In the genomic region with DNA sequence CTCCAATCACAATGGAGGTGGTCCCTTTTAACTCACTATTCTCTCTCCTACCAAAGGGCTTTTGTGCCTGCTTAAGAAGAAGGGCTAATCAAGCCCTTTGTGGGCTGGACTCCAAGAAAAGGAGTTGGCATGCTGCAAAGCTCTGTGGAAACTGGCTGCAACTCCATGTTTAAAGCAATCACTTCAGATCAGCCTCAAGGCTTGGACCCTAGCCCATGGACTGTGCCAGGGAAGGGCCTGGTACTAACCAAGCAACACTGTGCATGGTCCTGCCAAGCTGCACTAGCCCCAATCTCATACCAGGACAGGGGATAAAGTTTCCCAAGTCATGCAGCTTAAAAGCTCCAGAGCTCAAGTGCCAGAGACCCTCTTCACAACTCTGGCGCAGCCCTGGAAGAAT, we compare ENCODE assay signal across 17 cellular contexts.
DNase-seq lines count a peak whose midpoint lies in the region; ATAC-seq, FAIRE-seq and TF ChIP-seq lines count a peak whose summit lies in the region.
"Had no signal": no experiment of that assay in that cellular context is flagged by ENCODE, and none has a peak within 500 bp of the region (broad histone marks: within the 10 kb centered on the region; RNA-seq: fewer than 3 reads in every experiment).

No MANE protein-coding gene starts in this region.

- H3K9me3 ChIP-seq in upper lobe of left lung (no peaks in the 10 kb centered on the region), trophoblast cell (ENCODE audit: insufficient read depth, low read depth, low read length) (no peaks in the 10 kb centered on the region)
- H3K9me3 ChIP-seq: tibial nerve had no signal

- no peak for TF ChIP-seq EP300 in upper lobe of left lung (IDR thresholded peaks at IDR 0.05)

- H4K12ac ChIP-seq in trophoblast cell (ENCODE audit: low read depth, low read length) = no peak overlapping the region

- H3K14ac ChIP-seq in trophoblast cell (ENCODE audit: low read length) = no peak overlapping the region

- H3K4ac ChIP-seq in trophoblast cell (ENCODE audit: low read depth, low read length) = no peak overlapping the region

- no peak overlapping the region for H3K23ac ChIP-seq in trophoblast cell (ENCODE audit: low read length)

- no peaks in the 10 kb centered on the region for H3K27me3 ChIP-seq in upper lobe of left lung
- no peaks in the 10 kb centered on the region for H3K27me3 ChIP-seq in trophoblast cell (ENCODE audit: insufficient read depth, low read length)
- H3K27me3 ChIP-seq: tibial nerve had no signal

- H3K36me3 Mint-ChIP-seq in activated T-cell treated with anti-CD3 and anti-CD28 coated beads, Interleukin-2, amount 50 U/mL, for 24 hours (ENCODE audit: low read depth) = peaks cover 49% of the 10 kb centered on the region
- H3K36me3 Mint-ChIP-seq: WTC11 had no signal

- no peak overlapping the region for H2AK5ac ChIP-seq in trophoblast cell (ENCODE audit: low read length)

- no peaks in the 10 kb centered on the region for H3K9me3 Mint-ChIP-seq in activated T-cell treated with anti-CD3 and anti-CD28 coated beads, Interleukin-2, amount 50 U/mL, for 24 hours
- H3K9me3 Mint-ChIP-seq: nephron progenitor cell, WTC11 had no signal

- ATAC-seq in upper lobe of left lung (ENCODE audit: low FRiP score in 2 of 2) = peak; percentile 48 to 85
- ATAC-seq in HG02588 (IDR thresholded peaks at IDR 0.05; ENCODE audit: unreplicated experiment) = no peak
- ATAC-seq: K562 had no signal

- no peak for FAIRE-seq in GM12891 (lab: Jason Lieb, UNC)
- FAIRE-seq: G401.6, K562 had no signal

- H3K4me3 Mint-ChIP-seq in activated T-cell treated with anti-CD3 and anti-CD28 coated beads, Interleukin-2, amount 50 U/mL, for 24 hours = no peak overlapping the region
- H3K4me3 Mint-ChIP-seq: nephron progenitor cell, WTC11 had no signal

- no peaks in the 10 kb centered on the region for H3K36me3 ChIP-seq in upper lobe of left lung
- no peaks in the 10 kb centered on the region for H3K36me3 ChIP-seq in trophoblast cell (ENCODE audit: control insufficient read depth in 1 of 2, insufficient read depth in 2 of 2, low read length in 2 of 2)
- H3K36me3 ChIP-seq: tibial nerve had no signal

- no peaks in the 10 kb centered on the region for H3K79me1 ChIP-seq in trophoblast cell (ENCODE audit: low read length)

- H3K9ac ChIP-seq in trophoblast cell (ENCODE audit: low read length) = no peak overlapping the region

- no peak overlapping the region for H2BK5ac ChIP-seq in trophoblast cell (ENCODE audit: low read depth, low read length, poor library complexity)

- 92% methylated on average over 1 of the region's 1 CpG; no CpG with 5 or more reads in 1 of the 2 donors for WGBS in upper lobe of left lung, 2 donors
- no CpG with 5 or more reads among the region's 1 CpG for WGBS in trophoblast cell (ENCODE audit: extremely low coverage, insufficient coverage, insufficient read length)

- H3K27ac Mint-ChIP-seq in activated T-cell treated with anti-CD3 and anti-CD28 coated beads, Interleukin-2, amount 50 U/mL, for 24 hours = peak overlapping the region; percentile 22
- H3K27ac Mint-ChIP-seq: nephron progenitor cell, WTC11 had no signal

- H4K91ac ChIP-seq in trophoblast cell (ENCODE audit: low read depth, low read length) = no peak overlapping the region

- TF ChIP-seq POLR2A in upper lobe of left lung (IDR thresholded peaks at IDR 0.05) (no peak), GM12891 (IDR thresholded peaks at IDR 0.05; ENCODE audit: low read depth, low read length) (no peak)

- H2AFZ ChIP-seq in trophoblast cell (ENCODE audit: insufficient read depth, low read length, poor library complexity) = no peak overlapping the region

- H3K79me2 ChIP-seq in trophoblast cell (ENCODE audit: control insufficient read depth, insufficient read depth, low read length, poor library complexity) = no peaks in the 10 kb centered on the region

- no peak for TF ChIP-seq CTCF in upper lobe of left lung (IDR thresholded peaks at IDR 0.05)

- H3K27ac ChIP-seq in upper lobe of left lung = peak overlapping the region in 1 of 4 donors; percentile 15
- H3K27ac ChIP-seq in trophoblast cell (ENCODE audit: low read depth, low read length) = no peak overlapping the region
- H3K27ac ChIP-seq: RWPE1 had no signal

- no peak overlapping the region for H4K8ac ChIP-seq in trophoblast cell (ENCODE audit: low read depth, low read length)

- no peak for DNase-seq in activated T-cell treated with anti-CD3 and anti-CD28 coated beads, Interleukin-2, amount 50 U/mL, for 24 hours
- no peak for DNase-seq in activated T-cell treated with anti-CD3 and anti-CD28 coated beads for 4 hours
- DNase-seq in ecto neural progenitor cell (ENCODE audit: low spot score) = peak; percentile 45
- peak; percentile 86 for DNase-seq in midbrain (lab: John Stamatoyannopoulos, UW)
- DNase-seq in upper lobe of left lung = peak in 1 of 2 donors; percentile 73
- no peak for DNase-seq in trophoblast cell
- DNase-seq in GM12891 (ENCODE audit: insufficient read length, low spot score) = no peak
- DNase-seq: activated effector memory CD4-positive, alpha-beta T cell treated with anti-CD3 and anti-CD28 coated beads, Interleukin-2, amount 50 U/mL, for 16 hours; NCI-H2171 treated with DMSO at 0.1 percent for 48 hours; nephron progenitor cell; stimulated activated CD4-positive, alpha-beta T cell treated with anti-CD3 and anti-CD28 coated beads, Interleukin-4, amount 100 ng/mL, for 24 hours had no signal

- H3K4me1 ChIP-seq in upper lobe of left lung (peaks cover 0 to 15% (median 9%) of the 10 kb centered on the region in 4 donors), trophoblast cell (ENCODE audit: control insufficient read depth in 1 of 2, insufficient read depth in 2 of 2, low read length in 2 of 2) (no peaks in the 10 kb centered on the region)

- H3K4me2 ChIP-seq in trophoblast cell (ENCODE audit: low read length) = no peak overlapping the region

- H3K4me1 Mint-ChIP-seq in activated T-cell treated with anti-CD3 and anti-CD28 coated beads, Interleukin-2, amount 50 U/mL, for 24 hours (ENCODE audit: low read depth) = peaks cover 2% of the 10 kb centered on the region
- H3K4me1 Mint-ChIP-seq: nephron progenitor cell, WTC11 had no signal

- no peak overlapping the region for H2BK12ac ChIP-seq in trophoblast cell (ENCODE audit: low read length)

- no peaks in the 10 kb centered on the region for H3K27me3 Mint-ChIP-seq in activated T-cell treated with anti-CD3 and anti-CD28 coated beads, Interleukin-2, amount 50 U/mL, for 24 hours

- no peak overlapping the region for H2BK120ac ChIP-seq in trophoblast cell (ENCODE audit: insufficient read depth, low read length, poor library complexity)

- H3K4me3 ChIP-seq in upper lobe of left lung (no peak overlapping the region), trophoblast cell (ENCODE audit: low read depth, low read length) (no peak overlapping the region)
- H3K4me3 ChIP-seq: K562, tibial nerve had no signal

- H3K18ac ChIP-seq in trophoblast cell (ENCODE audit: low read length) = no peak overlapping the region

TF ChIP-seq in GM12891, 5 proteins besides CTCF, POLR2A, EP300 and RAD21:
- TF ChIP-seq PAX5 (IDR thresholded peaks at IDR 0.05; ENCODE audit: insufficient read depth, low read length, severe bottlenecking) (no peak), POLR2AphosphoS5 (IDR thresholded peaks at IDR 0.05; ENCODE audit: low read depth, low read length) (no peak), POU2F2 (IDR thresholded peaks at IDR 0.05; ENCODE audit: low read depth, low read length) (no peak), TAF1 (IDR thresholded peaks at IDR 0.05; ENCODE audit: low read depth, low read length) (no peak), SPI1 (IDR thresholded peaks at IDR 0.05; ENCODE audit: low read depth, low read length) (no peak)

Comparison
In these comparisons a context has a peak if more than half of its experiments do, and no peak if none do; other contexts are left out.
1. DNase-seq: peak in ecto neural progenitor cell (single experiment) and midbrain (single experiment); none in activated T-cell treated with anti-CD3 and anti-CD28 coated beads, Interleukin-2, amount 50 U/mL, for 24 hours (single experiment), activated T-cell treated with anti-CD3 and anti-CD28 coated beads for 4 hours (single experiment), trophoblast cell (0 of 2) and GM12891 (single experiment).